2 cellular contexts compared by ENCODE assay signal in the genomic region with DNA sequence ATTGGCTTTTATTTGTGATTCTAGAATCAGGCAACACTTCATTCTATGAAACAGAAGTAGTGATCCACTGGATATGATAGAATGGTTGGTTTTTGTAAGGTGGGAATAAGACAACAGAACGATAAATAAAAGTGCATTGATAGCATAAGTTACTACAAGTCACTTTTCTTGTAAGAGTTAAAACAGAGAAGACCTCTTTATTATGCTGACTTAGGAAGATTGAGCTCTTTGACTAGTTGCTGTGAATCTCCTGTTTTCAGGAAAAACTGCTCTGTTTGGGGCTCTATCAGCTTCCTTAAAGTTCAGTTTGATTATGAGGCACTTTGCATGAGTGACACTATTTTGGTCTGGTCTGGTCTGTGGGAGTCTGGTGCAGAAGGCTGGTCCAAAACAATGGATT.
TF ChIP-seq lines count a peak whose summit lies in the region.

No MANE protein-coding gene starts in this region.

TF ChIP-seq in A549, 52 proteins besides CTCF, POLR2A, EP300 and RAD21:
- TF ChIP-seq PBX3 (IDR thresholded peaks at IDR 0.05) (no peak), MAFK (IDR thresholded peaks at IDR 0.05; ENCODE audit: partially characterized antibody) (peak; percentile 24)

TF ChIP-seq in GM23338, 12 proteins besides CTCF, POLR2A, EP300 and RAD21:
- TF ChIP-seq, protein P1, sequence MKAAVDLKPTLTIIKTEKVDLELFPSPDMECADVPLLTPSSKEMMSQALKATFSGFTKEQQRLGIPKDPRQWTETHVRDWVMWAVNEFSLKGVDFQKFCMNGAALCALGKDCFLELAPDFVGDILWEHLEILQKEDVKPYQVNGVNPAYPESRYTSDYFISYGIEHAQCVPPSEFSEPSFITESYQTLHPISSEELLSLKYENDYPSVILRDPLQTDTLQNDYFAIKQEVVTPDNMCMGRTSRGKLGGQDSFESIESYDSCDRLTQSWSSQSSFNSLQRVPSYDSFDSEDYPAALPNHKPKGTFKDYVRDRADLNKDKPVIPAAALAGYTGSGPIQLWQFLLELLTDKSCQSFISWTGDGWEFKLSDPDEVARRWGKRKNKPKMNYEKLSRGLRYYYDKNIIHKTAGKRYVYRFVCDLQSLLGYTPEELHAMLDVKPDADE (IDR thresholded peaks at IDR 0.05), result no peak
- TF ChIP-seq EZH2phosphoT487 (IDR thresholded peaks at IDR 0.05; ENCODE audit: unreplicated experiment) (no peak), CREB1 (CRISPR knock-in tag; IDR thresholded peaks at IDR 0.05; ENCODE audit: low read depth) (no peak), JUNB (IDR thresholded peaks at IDR 0.05; ENCODE audit: unreplicated experiment) (no peak), ZNF331 (CRISPR knock-in tag; IDR thresholded peaks at IDR 0.05; ENCODE audit: low read depth) (no peak), ZNF462 (CRISPR knock-in tag; IDR thresholded peaks at IDR 0.05) (no peak), POLR2AphosphoS5 (IDR thresholded peaks at IDR 0.05; ENCODE audit: low read depth) (no peak), ZNF114 (CRISPR knock-in tag; IDR thresholded peaks at IDR 0.05) (no peak), STAT1 (IDR thresholded peaks at IDR 0.05; ENCODE audit: unreplicated experiment) (no peak), NANOG (IDR thresholded peaks at IDR 0.05; ENCODE audit: borderline replicate concordance) (no peak), EZH2 (IDR thresholded peaks at IDR 0.05; ENCODE audit: low read depth, unreplicated experiment) (no peak)
- TF ChIP-seq, protein P2, sequence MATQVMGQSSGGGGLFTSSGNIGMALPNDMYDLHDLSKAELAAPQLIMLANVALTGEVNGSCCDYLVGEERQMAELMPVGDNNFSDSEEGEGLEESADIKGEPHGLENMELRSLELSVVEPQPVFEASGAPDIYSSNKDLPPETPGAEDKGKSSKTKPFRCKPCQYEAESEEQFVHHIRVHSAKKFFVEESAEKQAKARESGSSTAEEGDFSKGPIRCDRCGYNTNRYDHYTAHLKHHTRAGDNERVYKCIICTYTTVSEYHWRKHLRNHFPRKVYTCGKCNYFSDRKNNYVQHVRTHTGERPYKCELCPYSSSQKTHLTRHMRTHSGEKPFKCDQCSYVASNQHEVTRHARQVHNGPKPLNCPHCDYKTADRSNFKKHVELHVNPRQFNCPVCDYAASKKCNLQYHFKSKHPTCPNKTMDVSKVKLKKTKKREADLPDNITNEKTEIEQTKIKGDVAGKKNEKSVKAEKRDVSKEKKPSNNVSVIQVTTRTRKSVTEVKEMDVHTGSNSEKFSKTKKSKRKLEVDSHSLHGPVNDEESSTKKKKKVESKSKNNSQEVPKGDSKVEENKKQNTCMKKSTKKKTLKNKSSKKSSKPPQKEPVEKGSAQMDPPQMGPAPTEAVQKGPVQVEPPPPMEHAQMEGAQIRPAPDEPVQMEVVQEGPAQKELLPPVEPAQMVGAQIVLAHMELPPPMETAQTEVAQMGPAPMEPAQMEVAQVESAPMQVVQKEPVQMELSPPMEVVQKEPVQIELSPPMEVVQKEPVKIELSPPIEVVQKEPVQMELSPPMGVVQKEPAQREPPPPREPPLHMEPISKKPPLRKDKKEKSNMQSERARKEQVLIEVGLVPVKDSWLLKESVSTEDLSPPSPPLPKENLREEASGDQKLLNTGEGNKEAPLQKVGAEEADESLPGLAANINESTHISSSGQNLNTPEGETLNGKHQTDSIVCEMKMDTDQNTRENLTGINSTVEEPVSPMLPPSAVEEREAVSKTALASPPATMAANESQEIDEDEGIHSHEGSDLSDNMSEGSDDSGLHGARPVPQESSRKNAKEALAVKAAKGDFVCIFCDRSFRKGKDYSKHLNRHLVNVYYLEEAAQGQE (IDR thresholded peaks at IDR 0.05; ENCODE audit: unreplicated experiment), result no peak
